In the genomic region with DNA sequence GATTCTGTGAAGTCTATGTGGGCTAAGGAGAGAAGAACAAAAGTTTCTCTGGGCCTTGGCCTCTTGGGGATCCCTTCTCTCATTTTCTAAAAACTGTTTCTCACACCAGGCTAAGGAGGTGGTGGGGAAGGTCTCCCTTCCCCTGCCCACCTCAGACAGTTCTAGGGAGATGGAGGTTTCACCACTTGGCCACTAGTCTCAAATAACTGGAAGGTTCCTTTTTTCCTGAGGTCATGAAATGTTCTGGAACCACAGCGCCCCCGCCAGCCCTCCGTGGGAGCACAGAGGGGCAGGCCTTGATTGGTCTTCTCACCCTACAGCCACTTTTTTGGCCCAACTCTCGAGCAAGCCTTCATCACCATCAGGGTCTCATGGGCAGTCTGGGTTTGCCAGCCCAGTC, we compare ENCODE assay signal across 2 cellular contexts.
TF ChIP-seq lines count a peak whose summit lies in the region.

No MANE protein-coding gene starts in this region.

TF ChIP-seq in SK-N-SH, 30 proteins besides CTCF, POLR2A, EP300 and RAD21 (continued from another document):
- TF ChIP-seq TEAD4 (IDR thresholded peaks at IDR 0.05; ENCODE audit: borderline replicate concordance, insufficient read depth) (no peak), POLR2AphosphoS5 (IDR thresholded peaks at IDR 0.05; ENCODE audit: low read depth, low read length) (no peak), GABPA (IDR thresholded peaks at IDR 0.05; ENCODE audit: low read depth) (no peak), RFX5 (IDR thresholded peaks at IDR 0.05; ENCODE audit: low read length) (no peak), NRF1 (IDR thresholded peaks at IDR 0.05; ENCODE audit: low read depth, low read length) (no peak), ELF1 (IDR thresholded peaks at IDR 0.05) (no peak), SIN3A (IDR thresholded peaks at IDR 0.05; ENCODE audit: borderline replicate concordance, low read depth, low read length) (no peak), FOXM1 (IDR thresholded peaks at IDR 0.05; ENCODE audit: low read depth) (no peak), JUND (IDR thresholded peaks at IDR 0.05) (no peak)
- TF ChIP-seq, protein P1, sequence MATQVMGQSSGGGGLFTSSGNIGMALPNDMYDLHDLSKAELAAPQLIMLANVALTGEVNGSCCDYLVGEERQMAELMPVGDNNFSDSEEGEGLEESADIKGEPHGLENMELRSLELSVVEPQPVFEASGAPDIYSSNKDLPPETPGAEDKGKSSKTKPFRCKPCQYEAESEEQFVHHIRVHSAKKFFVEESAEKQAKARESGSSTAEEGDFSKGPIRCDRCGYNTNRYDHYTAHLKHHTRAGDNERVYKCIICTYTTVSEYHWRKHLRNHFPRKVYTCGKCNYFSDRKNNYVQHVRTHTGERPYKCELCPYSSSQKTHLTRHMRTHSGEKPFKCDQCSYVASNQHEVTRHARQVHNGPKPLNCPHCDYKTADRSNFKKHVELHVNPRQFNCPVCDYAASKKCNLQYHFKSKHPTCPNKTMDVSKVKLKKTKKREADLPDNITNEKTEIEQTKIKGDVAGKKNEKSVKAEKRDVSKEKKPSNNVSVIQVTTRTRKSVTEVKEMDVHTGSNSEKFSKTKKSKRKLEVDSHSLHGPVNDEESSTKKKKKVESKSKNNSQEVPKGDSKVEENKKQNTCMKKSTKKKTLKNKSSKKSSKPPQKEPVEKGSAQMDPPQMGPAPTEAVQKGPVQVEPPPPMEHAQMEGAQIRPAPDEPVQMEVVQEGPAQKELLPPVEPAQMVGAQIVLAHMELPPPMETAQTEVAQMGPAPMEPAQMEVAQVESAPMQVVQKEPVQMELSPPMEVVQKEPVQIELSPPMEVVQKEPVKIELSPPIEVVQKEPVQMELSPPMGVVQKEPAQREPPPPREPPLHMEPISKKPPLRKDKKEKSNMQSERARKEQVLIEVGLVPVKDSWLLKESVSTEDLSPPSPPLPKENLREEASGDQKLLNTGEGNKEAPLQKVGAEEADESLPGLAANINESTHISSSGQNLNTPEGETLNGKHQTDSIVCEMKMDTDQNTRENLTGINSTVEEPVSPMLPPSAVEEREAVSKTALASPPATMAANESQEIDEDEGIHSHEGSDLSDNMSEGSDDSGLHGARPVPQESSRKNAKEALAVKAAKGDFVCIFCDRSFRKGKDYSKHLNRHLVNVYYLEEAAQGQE (IDR thresholded peaks at IDR 0.05; ENCODE audit: low read depth, low read length), result no peak
- TF ChIP-seq, protein P2, sequence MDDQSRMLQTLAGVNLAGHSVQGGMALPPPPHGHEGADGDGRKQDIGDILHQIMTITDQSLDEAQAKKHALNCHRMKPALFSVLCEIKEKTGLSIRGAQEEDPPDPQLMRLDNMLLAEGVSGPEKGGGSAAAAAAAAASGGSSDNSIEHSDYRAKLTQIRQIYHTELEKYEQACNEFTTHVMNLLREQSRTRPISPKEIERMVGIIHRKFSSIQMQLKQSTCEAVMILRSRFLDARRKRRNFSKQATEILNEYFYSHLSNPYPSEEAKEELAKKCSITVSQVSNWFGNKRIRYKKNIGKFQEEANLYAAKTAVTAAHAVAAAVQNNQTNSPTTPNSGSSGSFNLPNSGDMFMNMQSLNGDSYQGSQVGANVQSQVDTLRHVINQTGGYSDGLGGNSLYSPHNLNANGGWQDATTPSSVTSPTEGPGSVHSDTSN (IDR thresholded peaks at IDR 0.05), result no peak
- TF ChIP-seq, protein P3, sequence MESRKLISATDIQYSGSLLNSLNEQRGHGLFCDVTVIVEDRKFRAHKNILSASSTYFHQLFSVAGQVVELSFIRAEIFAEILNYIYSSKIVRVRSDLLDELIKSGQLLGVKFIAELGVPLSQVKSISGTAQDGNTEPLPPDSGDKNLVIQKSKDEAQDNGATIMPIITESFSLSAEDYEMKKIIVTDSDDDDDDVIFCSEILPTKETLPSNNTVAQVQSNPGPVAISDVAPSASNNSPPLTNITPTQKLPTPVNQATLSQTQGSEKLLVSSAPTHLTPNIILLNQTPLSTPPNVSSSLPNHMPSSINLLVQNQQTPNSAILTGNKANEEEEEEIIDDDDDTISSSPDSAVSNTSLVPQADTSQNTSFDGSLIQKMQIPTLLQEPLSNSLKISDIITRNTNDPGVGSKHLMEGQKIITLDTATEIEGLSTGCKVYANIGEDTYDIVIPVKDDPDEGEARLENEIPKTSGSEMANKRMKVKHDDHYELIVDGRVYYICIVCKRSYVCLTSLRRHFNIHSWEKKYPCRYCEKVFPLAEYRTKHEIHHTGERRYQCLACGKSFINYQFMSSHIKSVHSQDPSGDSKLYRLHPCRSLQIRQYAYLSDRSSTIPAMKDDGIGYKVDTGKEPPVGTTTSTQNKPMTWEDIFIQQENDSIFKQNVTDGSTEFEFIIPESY (IDR thresholded peaks at IDR 0.05; ENCODE audit: borderline replicate concordance, low read depth), result no peak
- TF ChIP-seq, protein P4, sequence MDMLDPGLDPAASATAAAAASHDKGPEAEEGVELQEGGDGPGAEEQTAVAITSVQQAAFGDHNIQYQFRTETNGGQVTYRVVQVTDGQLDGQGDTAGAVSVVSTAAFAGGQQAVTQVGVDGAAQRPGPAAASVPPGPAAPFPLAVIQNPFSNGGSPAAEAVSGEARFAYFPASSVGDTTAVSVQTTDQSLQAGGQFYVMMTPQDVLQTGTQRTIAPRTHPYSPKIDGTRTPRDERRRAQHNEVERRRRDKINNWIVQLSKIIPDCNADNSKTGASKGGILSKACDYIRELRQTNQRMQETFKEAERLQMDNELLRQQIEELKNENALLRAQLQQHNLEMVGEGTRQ (IDR thresholded peaks at IDR 0.05; ENCODE audit: borderline replicate concordance, low read depth, low read length), result no peak
- TF ChIP-seq, protein P5, sequence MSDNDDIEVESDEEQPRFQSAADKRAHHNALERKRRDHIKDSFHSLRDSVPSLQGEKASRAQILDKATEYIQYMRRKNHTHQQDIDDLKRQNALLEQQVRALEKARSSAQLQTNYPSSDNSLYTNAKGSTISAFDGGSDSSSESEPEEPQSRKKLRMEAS (IDR thresholded peaks at IDR 0.05; ENCODE audit: low read depth), result no peak
- TF ChIP-seq, protein P6, sequence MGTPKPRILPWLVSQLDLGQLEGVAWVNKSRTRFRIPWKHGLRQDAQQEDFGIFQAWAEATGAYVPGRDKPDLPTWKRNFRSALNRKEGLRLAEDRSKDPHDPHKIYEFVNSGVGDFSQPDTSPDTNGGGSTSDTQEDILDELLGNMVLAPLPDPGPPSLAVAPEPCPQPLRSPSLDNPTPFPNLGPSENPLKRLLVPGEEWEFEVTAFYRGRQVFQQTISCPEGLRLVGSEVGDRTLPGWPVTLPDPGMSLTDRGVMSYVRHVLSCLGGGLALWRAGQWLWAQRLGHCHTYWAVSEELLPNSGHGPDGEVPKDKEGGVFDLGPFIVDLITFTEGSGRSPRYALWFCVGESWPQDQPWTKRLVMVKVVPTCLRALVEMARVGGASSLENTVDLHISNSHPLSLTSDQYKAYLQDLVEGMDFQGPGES (IDR thresholded peaks at IDR 0.05; ENCODE audit: low read depth, low read length), result no peak

TF ChIP-seq in SK-N-SH treated with all-trans-retinoic acid at 6 μM for 48 hours, 23 proteins besides CTCF, POLR2A, EP300 and RAD21 (continued from another document):
- no peak for TF ChIP-seq OSR1 (CRISPR knock-in tag; IDR thresholded peaks at IDR 0.05)
- no peak for TF ChIP-seq ZFP3 (CRISPR knock-in tag; IDR thresholded peaks at IDR 0.05)
- TF ChIP-seq, protein P7, sequence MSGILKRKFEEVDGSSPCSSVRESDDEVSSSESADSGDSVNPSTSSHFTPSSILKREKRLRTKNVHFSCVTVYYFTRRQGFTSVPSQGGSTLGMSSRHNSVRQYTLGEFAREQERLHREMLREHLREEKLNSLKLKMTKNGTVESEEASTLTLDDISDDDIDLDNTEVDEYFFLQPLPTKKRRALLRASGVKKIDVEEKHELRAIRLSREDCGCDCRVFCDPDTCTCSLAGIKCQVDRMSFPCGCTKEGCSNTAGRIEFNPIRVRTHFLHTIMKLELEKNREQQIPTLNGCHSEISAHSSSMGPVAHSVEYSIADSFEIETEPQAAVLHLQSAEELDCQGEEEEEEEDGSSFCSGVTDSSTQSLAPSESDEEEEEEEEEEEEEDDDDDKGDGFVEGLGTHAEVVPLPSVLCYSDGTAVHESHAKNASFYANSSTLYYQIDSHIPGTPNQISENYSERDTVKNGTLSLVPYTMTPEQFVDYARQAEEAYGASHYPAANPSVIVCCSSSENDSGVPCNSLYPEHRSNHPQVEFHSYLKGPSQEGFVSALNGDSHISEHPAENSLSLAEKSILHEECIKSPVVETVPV (CRISPR knock-in tag; IDR thresholded peaks at IDR 0.05), result no peak
- TF ChIP-seq BACH2 (CRISPR knock-in tag; IDR thresholded peaks at IDR 0.05; ENCODE audit: borderline replicate concordance), result no peak
- TF ChIP-seq RARB (CRISPR knock-in tag; IDR thresholded peaks at IDR 0.05), result no peak
- no peak for TF ChIP-seq SNAI2 (CRISPR knock-in tag; IDR thresholded peaks at IDR 0.05)
- TF ChIP-seq GLIS3 (CRISPR knock-in tag; IDR thresholded peaks at IDR 0.05), result no peak
- TF ChIP-seq ZC3H10 (CRISPR knock-in tag; IDR thresholded peaks at IDR 0.05), result no peak
- no peak for TF ChIP-seq ZFP30 (CRISPR knock-in tag; IDR thresholded peaks at IDR 0.05)
- TF ChIP-seq, protein P8, sequence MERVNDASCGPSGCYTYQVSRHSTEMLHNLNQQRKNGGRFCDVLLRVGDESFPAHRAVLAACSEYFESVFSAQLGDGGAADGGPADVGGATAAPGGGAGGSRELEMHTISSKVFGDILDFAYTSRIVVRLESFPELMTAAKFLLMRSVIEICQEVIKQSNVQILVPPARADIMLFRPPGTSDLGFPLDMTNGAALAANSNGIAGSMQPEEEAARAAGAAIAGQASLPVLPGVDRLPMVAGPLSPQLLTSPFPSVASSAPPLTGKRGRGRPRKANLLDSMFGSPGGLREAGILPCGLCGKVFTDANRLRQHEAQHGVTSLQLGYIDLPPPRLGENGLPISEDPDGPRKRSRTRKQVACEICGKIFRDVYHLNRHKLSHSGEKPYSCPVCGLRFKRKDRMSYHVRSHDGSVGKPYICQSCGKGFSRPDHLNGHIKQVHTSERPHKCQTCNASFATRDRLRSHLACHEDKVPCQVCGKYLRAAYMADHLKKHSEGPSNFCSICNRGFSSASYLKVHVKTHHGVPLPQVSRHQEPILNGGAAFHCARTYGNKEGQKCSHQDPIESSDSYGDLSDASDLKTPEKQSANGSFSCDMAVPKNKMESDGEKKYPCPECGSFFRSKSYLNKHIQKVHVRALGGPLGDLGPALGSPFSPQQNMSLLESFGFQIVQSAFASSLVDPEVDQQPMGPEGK (CRISPR knock-in tag; IDR thresholded peaks at IDR 0.05; ENCODE audit: borderline replicate concordance), result no peak
- no peak for TF ChIP-seq PPARA (CRISPR knock-in tag; IDR thresholded peaks at IDR 0.05; ENCODE audit: borderline replicate concordance)
- TF ChIP-seq ZNF70 (CRISPR knock-in tag; IDR thresholded peaks at IDR 0.05), result no peak
- TF ChIP-seq ZNF565 (CRISPR knock-in tag; conservative IDR thresholded peaks at IDR 0.05; ENCODE audit: low read depth), result no peak
- TF ChIP-seq, protein P9, sequence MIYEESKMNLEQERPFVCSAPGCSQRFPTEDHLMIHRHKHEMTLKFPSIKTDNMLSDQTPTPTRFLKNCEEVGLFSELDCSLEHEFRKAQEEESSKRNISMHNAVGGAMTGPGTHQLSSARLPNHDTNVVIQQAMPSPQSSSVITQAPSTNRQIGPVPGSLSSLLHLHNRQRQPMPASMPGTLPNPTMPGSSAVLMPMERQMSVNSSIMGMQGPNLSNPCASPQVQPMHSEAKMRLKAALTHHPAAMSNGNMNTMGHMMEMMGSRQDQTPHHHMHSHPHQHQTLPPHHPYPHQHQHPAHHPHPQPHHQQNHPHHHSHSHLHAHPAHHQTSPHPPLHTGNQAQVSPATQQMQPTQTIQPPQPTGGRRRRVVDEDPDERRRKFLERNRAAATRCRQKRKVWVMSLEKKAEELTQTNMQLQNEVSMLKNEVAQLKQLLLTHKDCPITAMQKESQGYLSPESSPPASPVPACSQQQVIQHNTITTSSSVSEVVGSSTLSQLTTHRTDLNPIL (CRISPR knock-in tag; IDR thresholded peaks at IDR 0.05; ENCODE audit: low read depth), result no peak
- TF ChIP-seq ARNTL (CRISPR knock-in tag; IDR thresholded peaks at IDR 0.05; ENCODE audit: borderline replicate concordance, low read depth), result no peak
- no peak for TF ChIP-seq ZNF8 (CRISPR knock-in tag; IDR thresholded peaks at IDR 0.05)
- no peak for TF ChIP-seq ESRRG (CRISPR knock-in tag; IDR thresholded peaks at IDR 0.05)
- TF ChIP-seq, protein P10, sequence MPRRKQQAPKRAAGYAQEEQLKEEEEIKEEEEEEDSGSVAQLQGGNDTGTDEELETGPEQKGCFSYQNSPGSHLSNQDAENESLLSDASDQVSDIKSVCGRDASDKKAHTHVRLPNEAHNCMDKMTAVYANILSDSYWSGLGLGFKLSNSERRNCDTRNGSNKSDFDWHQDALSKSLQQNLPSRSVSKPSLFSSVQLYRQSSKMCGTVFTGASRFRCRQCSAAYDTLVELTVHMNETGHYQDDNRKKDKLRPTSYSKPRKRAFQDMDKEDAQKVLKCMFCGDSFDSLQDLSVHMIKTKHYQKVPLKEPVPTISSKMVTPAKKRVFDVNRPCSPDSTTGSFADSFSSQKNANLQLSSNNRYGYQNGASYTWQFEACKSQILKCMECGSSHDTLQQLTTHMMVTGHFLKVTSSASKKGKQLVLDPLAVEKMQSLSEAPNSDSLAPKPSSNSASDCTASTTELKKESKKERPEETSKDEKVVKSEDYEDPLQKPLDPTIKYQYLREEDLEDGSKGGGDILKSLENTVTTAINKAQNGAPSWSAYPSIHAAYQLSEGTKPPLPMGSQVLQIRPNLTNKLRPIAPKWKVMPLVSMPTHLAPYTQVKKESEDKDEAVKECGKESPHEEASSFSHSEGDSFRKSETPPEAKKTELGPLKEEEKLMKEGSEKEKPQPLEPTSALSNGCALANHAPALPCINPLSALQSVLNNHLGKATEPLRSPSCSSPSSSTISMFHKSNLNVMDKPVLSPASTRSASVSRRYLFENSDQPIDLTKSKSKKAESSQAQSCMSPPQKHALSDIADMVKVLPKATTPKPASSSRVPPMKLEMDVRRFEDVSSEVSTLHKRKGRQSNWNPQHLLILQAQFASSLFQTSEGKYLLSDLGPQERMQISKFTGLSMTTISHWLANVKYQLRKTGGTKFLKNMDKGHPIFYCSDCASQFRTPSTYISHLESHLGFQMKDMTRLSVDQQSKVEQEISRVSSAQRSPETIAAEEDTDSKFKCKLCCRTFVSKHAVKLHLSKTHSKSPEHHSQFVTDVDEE (CRISPR knock-in tag; IDR thresholded peaks at IDR 0.05), result no peak
- TF ChIP-seq, protein P11, sequence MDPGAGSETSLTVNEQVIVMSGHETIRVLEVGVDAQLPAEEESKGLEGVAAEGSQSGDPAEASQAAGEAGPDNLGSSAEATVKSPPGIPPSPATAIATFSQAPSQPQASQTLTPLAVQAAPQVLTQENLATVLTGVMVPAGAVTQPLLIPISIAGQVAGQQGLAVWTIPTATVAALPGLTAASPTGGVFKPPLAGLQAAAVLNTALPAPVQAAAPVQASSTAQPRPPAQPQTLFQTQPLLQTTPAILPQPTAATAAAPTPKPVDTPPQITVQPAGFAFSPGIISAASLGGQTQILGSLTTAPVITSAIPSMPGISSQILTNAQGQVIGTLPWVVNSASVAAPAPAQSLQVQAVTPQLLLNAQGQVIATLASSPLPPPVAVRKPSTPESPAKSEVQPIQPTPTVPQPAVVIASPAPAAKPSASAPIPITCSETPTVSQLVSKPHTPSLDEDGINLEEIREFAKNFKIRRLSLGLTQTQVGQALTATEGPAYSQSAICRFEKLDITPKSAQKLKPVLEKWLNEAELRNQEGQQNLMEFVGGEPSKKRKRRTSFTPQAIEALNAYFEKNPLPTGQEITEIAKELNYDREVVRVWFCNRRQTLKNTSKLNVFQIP (CRISPR knock-in tag; IDR thresholded peaks at IDR 0.05; ENCODE audit: borderline replicate concordance, low read depth), result no peak
